In genomic region chr12:93760275-93760875, GRCh38 we compare ENCODE assay signal across 2 cellular contexts.
TF ChIP-seq lines count a peak whose summit lies in the region.

No MANE protein-coding gene starts in this region.

TF ChIP-seq in HEK293, 187 proteins besides CTCF, POLR2A, EP300 and RAD21 (continued from another document):
- no peak for TF ChIP-seq ZNF19 (tag by site-specific recombination; IDR thresholded peaks at IDR 0.05; ENCODE audit: low read depth)

TF ChIP-seq in K562, 482 proteins besides CTCF, POLR2A, EP300 and RAD21 (continued from another document and continues in another):
- TF ChIP-seq CBX2 (IDR thresholded peaks at IDR 0.05; ENCODE audit: insufficient read depth, low read length, poor library complexity, severe bottlenecking): no peak
- no peak for TF ChIP-seq DIDO1 (tag; IDR thresholded peaks at IDR 0.05; ENCODE audit: low read depth)
- no peak for TF ChIP-seq ZC3H8 (IDR thresholded peaks at IDR 0.05)
- TF ChIP-seq ZNF551 (CRISPR knock-in tag; IDR thresholded peaks at IDR 0.05): no peak
- no peak for TF ChIP-seq DMBX1 (CRISPR knock-in tag; IDR thresholded peaks at IDR 0.05; ENCODE audit: borderline replicate concordance)
- no peak for TF ChIP-seq REST (CRISPR knock-in tag; IDR thresholded peaks at IDR 0.05; ENCODE audit: low read depth)
- TF ChIP-seq AFF4 (CRISPR knock-in tag; IDR thresholded peaks at IDR 0.05): no peak
- TF ChIP-seq ETV5 (CRISPR knock-in tag; IDR thresholded peaks at IDR 0.05; ENCODE audit: low read depth): no peak
- 0 out of 2 replicates have a peak, but pooled peaks have one; percentile 14 for TF ChIP-seq ZBTB9 (CRISPR knock-in tag; IDR thresholded peaks at IDR 0.05)
- TF ChIP-seq ZKSCAN8 (CRISPR knock-in tag; IDR thresholded peaks at IDR 0.05): 0 out of 2 replicates have a peak, but pooled peaks have one; percentile 11
- no peak for TF ChIP-seq HDGF (IDR thresholded peaks at IDR 0.05)
- TF ChIP-seq PREB (CRISPR knock-in tag; IDR thresholded peaks at IDR 0.05): no peak
- TF ChIP-seq ATF7 (IDR thresholded peaks at IDR 0.05): no peak
- TF ChIP-seq BCL6 (CRISPR knock-in tag; IDR thresholded peaks at IDR 0.05): no peak
- no peak for TF ChIP-seq ZNF76 (CRISPR knock-in tag; IDR thresholded peaks at IDR 0.05; ENCODE audit: borderline replicate concordance)
- TF ChIP-seq FOXJ3 (CRISPR knock-in tag; IDR thresholded peaks at IDR 0.05): no peak
- TF ChIP-seq NFYB (IDR thresholded peaks at IDR 0.05; ENCODE audit: extremely low read depth, insufficient read length): no peak
- TF ChIP-seq CREB3 (tag; conservative IDR thresholded peaks at IDR 0.05; ENCODE audit: low read depth): no peak
- no peak for TF ChIP-seq ARID2 (IDR thresholded peaks at IDR 0.05)
- TF ChIP-seq SNAPC5 (CRISPR knock-in tag; IDR thresholded peaks at IDR 0.05): no peak
- no peak for TF ChIP-seq SMARCE1 (IDR thresholded peaks at IDR 0.05)
- TF ChIP-seq MAX (CRISPR knock-in tag; IDR thresholded peaks at IDR 0.05): no peak
- no peak for TF ChIP-seq ZNF589 (CRISPR knock-in tag; IDR thresholded peaks at IDR 0.05; ENCODE audit: low read depth)
- TF ChIP-seq HIVEP1 (CRISPR knock-in tag; IDR thresholded peaks at IDR 0.05): no peak
- no peak for TF ChIP-seq HMG20B (CRISPR knock-in tag; IDR thresholded peaks at IDR 0.05)
- TF ChIP-seq ZNF316 (IDR thresholded peaks at IDR 0.05): peak; percentile 46; the same call in 1 of the 2 replicates
- TF ChIP-seq HLTF (IDR thresholded peaks at IDR 0.05): no peak
- TF ChIP-seq NFIX (CRISPR knock-in tag; IDR thresholded peaks at IDR 0.05; ENCODE audit: low read depth): no peak
- no peak for TF ChIP-seq POLR2G (IDR thresholded peaks at IDR 0.05; ENCODE audit: low read depth, low read length)
- no peak for TF ChIP-seq DPF2 (IDR thresholded peaks at IDR 0.05)
- TF ChIP-seq NFRKB (IDR thresholded peaks at IDR 0.05; ENCODE audit: low read depth): 0 out of 2 replicates have a peak, but pooled peaks have one; percentile 16
- no peak for TF ChIP-seq MAFF (IDR thresholded peaks at IDR 0.05; ENCODE audit: low read length)
- no peak for TF ChIP-seq E2F5 (CRISPR knock-in tag; IDR thresholded peaks at IDR 0.05)
- TF ChIP-seq TEAD2 (tag; IDR thresholded peaks at IDR 0.05): no peak
- TF ChIP-seq MEF2D (tag; conservative IDR thresholded peaks at IDR 0.05; ENCODE audit: low read depth): 0 out of 2 replicates have a peak, but pooled peaks have one; percentile 27
- TF ChIP-seq ZNF263 (CRISPR knock-in tag; IDR thresholded peaks at IDR 0.05; ENCODE audit: borderline replicate concordance): no peak
- TF ChIP-seq HOMEZ (CRISPR knock-in tag; IDR thresholded peaks at IDR 0.05): no peak
- no peak for TF ChIP-seq ELF4 (CRISPR knock-in tag; IDR thresholded peaks at IDR 0.05)
- no peak for TF ChIP-seq ZNF197 (CRISPR knock-in tag; IDR thresholded peaks at IDR 0.05; ENCODE audit: low read depth)
- no peak for TF ChIP-seq SNRNP70 (optimal IDR thresholded peaks at IDR 0.05; ENCODE audit: low read depth, low read length)
- no peak for TF ChIP-seq ILF3 (IDR thresholded peaks at IDR 0.05; ENCODE audit: borderline replicate concordance)
- TF ChIP-seq EHMT2 (IDR thresholded peaks at IDR 0.05): no peak
- TF ChIP-seq THRB (CRISPR knock-in tag; conservative IDR thresholded peaks at IDR 0.05): no peak
- peak in 1 of 3 experiments; percentile 14; a peak in 1 of 6 replicates for TF ChIP-seq ZBTB11 (CRISPR knock-in tag; IDR thresholded peaks at IDR 0.05)
- no peak for TF ChIP-seq THAP7 (CRISPR knock-in tag; IDR thresholded peaks at IDR 0.05)
